In the genomic region with DNA sequence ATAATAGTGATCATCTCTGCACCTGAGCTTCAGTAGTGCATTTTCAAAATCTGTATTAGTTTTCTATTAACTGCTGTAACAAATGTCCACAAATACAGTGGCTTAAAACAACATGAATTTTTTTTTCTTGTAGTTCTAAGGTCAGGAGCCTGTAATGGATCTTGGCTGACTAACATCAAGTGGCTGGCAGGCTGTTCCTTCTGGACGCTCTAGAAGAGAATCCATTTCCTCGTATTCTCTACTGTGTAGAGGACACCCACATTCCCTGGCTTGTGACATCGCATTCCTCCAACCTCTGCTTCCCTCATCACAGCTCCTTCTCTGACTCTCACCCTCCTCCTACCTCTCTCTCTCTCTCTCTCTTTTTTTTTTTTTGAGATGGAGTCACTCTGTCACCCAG, we compare ENCODE assay signal across 21 cellular contexts. TPM values are rescaled to one million over a fixed set of nuclear protein-coding genes. Genes with fewer than 3 reads are reported as not detected.
A peak's percentile ranks its signal among the peaks of the same experiment; 100 is the strongest.
DNase-seq lines count a peak whose midpoint lies in the region; ATAC-seq and TF ChIP-seq lines count a peak whose summit lies in the region.
"Had no signal": no experiment of that assay in that cellular context is flagged by ENCODE, and none has a peak within 500 bp of the region (broad histone marks: within the 10 kb centered on the region; RNA-seq: fewer than 3 reads in every experiment).

No MANE protein-coding gene starts in this region.

- intact Hi-C loops in body of pancreas (cut with DNase I) (no loop called here), colonic mucosa (cut with DNase I) (no loop called here)

- TF ChIP-seq CTCF in body of pancreas (IDR thresholded peaks at IDR 0.05) (no peak), fibroblast of pulmonary artery (IDR thresholded peaks at IDR 0.05; ENCODE audit: low read length, missing control alignments) (no peak), colonic mucosa (IDR thresholded peaks at IDR 0.05) (no peak)

- TF ChIP-seq POLR2A in body of pancreas (IDR thresholded peaks at IDR 0.05), result no peak

- H3K4me3 ChIP-seq in body of pancreas (no peak overlapping the region), fibroblast of pulmonary artery (replicated peaks; ENCODE audit: low read depth, low read length) (no peak overlapping the region), colonic mucosa (no peak overlapping the region)
- H3K4me3 ChIP-seq: HAP-1, PC-9, SK-N-MC had no signal

- H3K27me3 ChIP-seq in body of pancreas (no peaks in the 10 kb centered on the region), colonic mucosa (no peaks in the 10 kb centered on the region)

- no peaks in the 10 kb centered on the region for H3K9me3 ChIP-seq in body of pancreas
- H3K9me3 ChIP-seq in colonic mucosa, result no peaks in the 10 kb centered on the region
- H3K9me3 ChIP-seq: HAP-1 had no signal

- no peaks in the 10 kb centered on the region for H3K4me1 ChIP-seq in body of pancreas
- H3K4me1 ChIP-seq in colonic mucosa, result no peaks in the 10 kb centered on the region
- H3K4me1 ChIP-seq: HAP-1 had no signal

- no peak overlapping the region for H3K27ac ChIP-seq in body of pancreas
- no peak overlapping the region for H3K27ac ChIP-seq in colonic mucosa
- H3K27ac ChIP-seq: C4-2B, PC-9, SK-N-MC had no signal

- ATAC-seq in body of pancreas (peak; percentile 47), HG03460 (IDR thresholded peaks at IDR 0.05; ENCODE audit: unreplicated experiment) (no peak)

- no peaks in the 10 kb centered on the region for H3K36me3 ChIP-seq in body of pancreas (replicated peaks in 1 of 2; ENCODE audit: insufficient read depth in 1 of 2, low read depth in 2 of 2)
- no peaks in the 10 kb centered on the region for H3K36me3 ChIP-seq in colonic mucosa
- H3K36me3 ChIP-seq: HAP-1 had no signal

- WGBS in body of pancreas, 2 donors, result 78 to 81% methylated on average over 3 of the region's 3 CpGs

- DNase-seq in CD1c-positive myeloid dendritic cell (ENCODE audit: extremely low spot score) (peak; percentile 40), body of pancreas (no peak), fibroblast of pulmonary artery (ENCODE audit: low read depth) (peak; percentile 21), renal cortical epithelial cell (ENCODE audit: low read depth) (peak; percentile 49), T-helper 2 cell (no peak), colonic mucosa (no peak), hypothalamus (lab: John Stamatoyannopoulos, UW) (no peak)
- DNase-seq: 8988T, NCI-H1105, NCI-H146, NCI-H2029, NCI-H2227 treated with DMSO at 0.1 percent for 48 hours, NCI-H510A treated with DMSO at 0.1 percent for 48 hours, NCI-H748 treated with DMSO at 0.1 percent for 48 hours, RPMI8226, SHP77 treated with DMSO at 0.1 percent for 48 hours had no signal

- no peak overlapping the region for H3K9ac ChIP-seq in colonic mucosa (ENCODE audit: low read depth in 2 of 2, low read length in 2 of 2)

RNA-seq across cellular contexts. Expression of gene CALHM1, which starts 4.8 kb away (rescaled TPM):
- not detected for total RNA-seq in body of pancreas
- not detected in 2 replicates for total RNA-seq in renal cortical epithelial cell
- total RNA-seq in colonic mucosa, result not detected
- total RNA-seq: PC-9 had no signal

RNA-seq across cellular contexts. Expression of gene CALHM2, which starts 11.3 kb away (rescaled TPM):
- total RNA-seq in body of pancreas (10 to 100 TPM; 11.4 to 17.8 TPM), renal cortical epithelial cell (0.80 and 0.87 TPM in 2 replicates), colonic mucosa (1 to 10 TPM; 3.5 to 8.0 TPM)

RNA-seq across cellular contexts. Expression of gene CALHM3, which starts 15.6 kb away (rescaled TPM):
- total RNA-seq in body of pancreas (under 1 TPM in 1 of 2 donors, not detected in 1; 0.52 TPM), renal cortical epithelial cell (0.05 TPM in 1 of 2 replicates, not detected in the other), colonic mucosa (not detected)

RNA-seq across cellular contexts. Expression of gene NEURL1, which starts 30.0 kb away (rescaled TPM):
- 10 to 100 TPM; 25.1 to 25.7 TPM for total RNA-seq in body of pancreas
- total RNA-seq in renal cortical epithelial cell, result 0.05 and 1.4 TPM in 2 replicates
- 10 to 100 TPM; 40.2 to 46.1 TPM for total RNA-seq in colonic mucosa

Comparison
In these comparisons a context has a peak if more than half of its experiments do, and no peak if none do; other contexts are left out.
1. DNase-seq: peak in CD1c-positive myeloid dendritic cell (single experiment), fibroblast of pulmonary artery (single experiment) and renal cortical epithelial cell (single experiment); none in body of pancreas (0 of 4), T-helper 2 cell (0 of 5), colonic mucosa (single experiment) and hypothalamus (0 of 51).